ENCODE assay signal across 1 cellular context in genomic region chr9:34991833-34992375, GRCh38.
TF ChIP-seq lines count a peak whose summit lies in the region.

No MANE protein-coding gene starts in this region.

TF ChIP-seq in HepG2, 621 proteins besides CTCF, POLR2A, EP300 and RAD21:
- no peak for TF ChIP-seq YEATS4 (CRISPR knock-in tag; IDR thresholded peaks at IDR 0.05; ENCODE audit: borderline replicate concordance)
- no peak for TF ChIP-seq ZNF691 (CRISPR knock-in tag; IDR thresholded peaks at IDR 0.05; ENCODE audit: borderline replicate concordance, low read depth)
- TF ChIP-seq CBX1 (IDR thresholded peaks at IDR 0.05; ENCODE audit: low read depth) = no peak
- no peak for TF ChIP-seq ZBTB34 (CRISPR knock-in tag; IDR thresholded peaks at IDR 0.05)
- no peak for TF ChIP-seq ZFP62 (CRISPR knock-in tag; IDR thresholded peaks at IDR 0.05)
